28 cellular contexts compared by ENCODE assay signal in the genomic region with DNA sequence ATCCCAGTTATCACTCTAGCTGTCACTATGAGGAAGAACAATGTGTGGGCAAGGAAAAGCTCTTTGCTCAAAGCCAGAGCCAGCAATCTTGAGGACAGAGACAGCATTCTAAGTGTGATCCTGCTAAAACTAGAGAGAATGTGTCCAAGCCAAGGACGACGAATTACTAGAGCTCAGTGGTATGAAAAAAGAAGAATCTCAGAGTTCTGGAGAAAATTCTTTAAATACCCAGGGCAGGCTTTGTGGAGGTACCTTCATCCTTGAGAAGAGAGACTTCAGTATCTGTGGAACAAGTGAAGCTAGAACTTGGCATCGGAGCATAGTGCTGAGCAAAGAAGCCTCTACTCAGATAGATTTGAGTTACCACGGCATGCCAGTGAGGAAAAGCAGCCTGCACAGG.
"Had no signal": no experiment of that assay in that cellular context is flagged by ENCODE, and none has a peak within 500 bp of the region (broad histone marks: within the 10 kb centered on the region; RNA-seq: fewer than 3 reads in every experiment).

No MANE protein-coding gene starts in this region.

- H3K4me1 Mint-ChIP-seq: activated naive CD8-positive, alpha-beta T cell treated with anti-CD3 and anti-CD28 coated beads, Interleukin-2, amount 50 U/mL, for 24 hours; naive B cell; T-cell had no signal

- H3K27ac ChIP-seq: brain microvascular endothelial cell, right lobe of liver, tibial artery, WERI-Rb-1 had no signal

- H3K27me3 ChIP-seq: brain microvascular endothelial cell, esophagus squamous epithelium, gastroesophageal sphincter, heart left ventricle, right lobe of liver, tibial artery had no signal

- H3K4me1 ChIP-seq: right lobe of liver had no signal

- H3K27me3 Mint-ChIP-seq: activated naive CD8-positive, alpha-beta T cell treated with anti-CD3 and anti-CD28 coated beads, Interleukin-2, amount 50 U/mL, for 24 hours; memory B cell had no signal

- DNase-seq: activated CD4-positive, alpha-beta T cell treated with anti-CD3 and anti-CD28 coated beads, Interleukin-2, amount 50 U/mL, for 1 hour; activated CD4-positive, CD25-positive, alpha-beta regulatory T cell treated with anti-CD3 and anti-CD28 coated beads, Interleukin-2, amount 50 U/mL, for 72 hours; activated CD8-positive, alpha-beta T cell treated with anti-CD3 and anti-CD28 coated beads, Interleukin-2, amount 10 ng/mL, durations not matched to agents 7 days and 5 days; activated gamma-delta T cell; activated naive CD4-positive, alpha-beta T cell treated with anti-CD3 and anti-CD28 coated beads, Interleukin-2, amount 50 U/mL, for 16 hours; activated naive CD8-positive, alpha-beta T cell treated with anti-CD3 and anti-CD28 coated beads, Interleukin-2, amount 50 U/mL, for 24 hours; brain microvascular endothelial cell; central memory CD4-positive, alpha-beta T cell; esophagus squamous epithelium; heart left ventricle; islet precursor cell; left colon; mucosa of descending colon; naive B cell; posterior cingulate gyrus; right lobe of liver; small intestine; stimulated activated CD4-positive, alpha-beta T cell treated with anti-CD3 and anti-CD28 coated beads, Interleukin-15, amount 100 ng/mL, for 24 hours; stimulated activated CD8-positive, alpha-beta memory T cell treated with anti-CD3 and anti-CD28 coated beads, Interleukin-4, amount 100 ng/mL, for 48 hours; stimulated activated naive CD4-positive, alpha-beta T cell; T-cell; tibial artery; WERI-Rb-1 had no signal

- H3K9me3 Mint-ChIP-seq: activated naive CD8-positive, alpha-beta T cell treated with anti-CD3 and anti-CD28 coated beads, Interleukin-2, amount 50 U/mL, for 24 hours; activated T-helper 1 cell treated with anti-CD3 and anti-CD28 coated beads, Interleukin-12 subunit alpha, Interleukin-12 subunit beta, Interleukin-2, Interleukin-4 antibody, amounts not matched to agents 30 ng/mL and 10 ng/mL and 1 ng/mL, durations not matched to agents 14 hours and 24 hours and 36 hours; memory B cell; neural crest cell; T-cell; T-helper 2 cell treated with Interferon-gamma antibody and Interleukin-4, amounts not matched to agents 5 μg/mL and 100 μg/mL, for 36 hours had no signal

- H3K36me3 ChIP-seq: brain microvascular endothelial cell, esophagus squamous epithelium, gastroesophageal sphincter, heart left ventricle, right lobe of liver, tibial artery, WERI-Rb-1 had no signal

- H3K36me3 Mint-ChIP-seq: memory B cell, naive B cell, T-cell had no signal

- H3K4me3 Mint-ChIP-seq: activated CD8-positive, alpha-beta T cell treated with anti-CD3 and anti-CD28 coated beads, Interleukin-2, amount 10 ng/mL, durations not matched to agents 7 days and 5 days; activated naive CD8-positive, alpha-beta T cell treated with anti-CD3 and anti-CD28 coated beads, Interleukin-2, amount 50 U/mL, for 24 hours; activated T-helper 1 cell treated with anti-CD3 and anti-CD28 coated beads, Interleukin-12 subunit alpha, Interleukin-12 subunit beta, Interleukin-2, Interleukin-4 antibody, amounts not matched to agents 30 ng/mL and 10 ng/mL and 1 ng/mL, durations not matched to agents 14 hours and 24 hours and 36 hours; memory B cell; naive B cell; neural crest cell; T-cell; T-helper 2 cell treated with Interferon-gamma antibody and Interleukin-4, amounts not matched to agents 5 μg/mL and 100 μg/mL, for 36 hours had no signal

- H3K27ac Mint-ChIP-seq: activated CD8-positive, alpha-beta T cell treated with anti-CD3 and anti-CD28 coated beads, Interleukin-2, amount 10 ng/mL, durations not matched to agents 7 days and 5 days; activated naive CD8-positive, alpha-beta T cell treated with anti-CD3 and anti-CD28 coated beads, Interleukin-2, amount 50 U/mL, for 24 hours; activated T-helper 1 cell treated with anti-CD3 and anti-CD28 coated beads, Interleukin-12 subunit alpha, Interleukin-12 subunit beta, Interleukin-2, Interleukin-4 antibody, amounts not matched to agents 30 ng/mL and 10 ng/mL and 1 ng/mL, durations not matched to agents 14 hours and 24 hours and 36 hours; memory B cell; T-cell; T-helper 2 cell treated with Interferon-gamma antibody and Interleukin-4, amounts not matched to agents 5 μg/mL and 100 μg/mL, for 36 hours had no signal

- H3K9me3 ChIP-seq: esophagus squamous epithelium, gastroesophageal sphincter, heart left ventricle, mucosa of descending colon, right lobe of liver, tibial artery had no signal

- H3K4me3 ChIP-seq: esophagus squamous epithelium, gastroesophageal sphincter, heart left ventricle, mucosa of descending colon, right lobe of liver, tibial artery had no signal

- ATAC-seq: activated CD8-positive, alpha-beta T cell treated with anti-CD3 and anti-CD28 coated beads, Interleukin-2, amount 10 ng/mL, durations not matched to agents 7 days and 5 days; activated naive CD8-positive, alpha-beta T cell treated with anti-CD3 and anti-CD28 coated beads, Interleukin-2, amount 50 U/mL, for 24 hours; gastroesophageal sphincter; heart left ventricle; left colon; mucosa of descending colon; right lobe of liver; T-cell had no signal
